Comparison of ENCODE assay signal across 12 cellular contexts in genomic region chr4:17323619-17324400, GRCh38.
DNase-seq lines count a peak whose midpoint lies in the region; ATAC-seq and TF ChIP-seq lines count a peak whose summit lies in the region.
"Had no signal": no experiment of that assay in that cellular context is flagged by ENCODE, and none has a peak within 500 bp of the region (broad histone marks: within the 10 kb centered on the region; RNA-seq: fewer than 3 reads in every experiment).

No MANE protein-coding gene starts in this region.

- H3K27me3 ChIP-seq in CD8-positive, alpha-beta T cell (ENCODE audit: insufficient read depth, low read length), result no peaks in the 10 kb centered on the region
- no peaks in the 10 kb centered on the region for H3K27me3 ChIP-seq in neural cell (ENCODE audit: insufficient read depth, low read depth, low read length)
- H3K27me3 ChIP-seq: ascending aorta had no signal

- TF ChIP-seq EP300 in neural cell (conservative IDR thresholded peaks at IDR 0.05; ENCODE audit: poor library complexity, severe bottlenecking), result no peak

- no peaks in the 10 kb centered on the region for H3K9me3 ChIP-seq in CD8-positive, alpha-beta T cell (ENCODE audit: low read length)
- no peaks in the 10 kb centered on the region for H3K9me3 ChIP-seq in neural cell (ENCODE audit: low read length)
- H3K9me3 ChIP-seq: ascending aorta had no signal

- no peaks in the 10 kb centered on the region for H3F3A ChIP-seq in neural cell (ENCODE audit: insufficient read depth, low read length, poor library complexity, severe bottlenecking)

- H3K9me3 Mint-ChIP-seq in CD8-positive, alpha-beta T cell, result no peaks in the 10 kb centered on the region

- no peaks in the 10 kb centered on the region for H3K36me3 ChIP-seq in CD8-positive, alpha-beta T cell (ENCODE audit: insufficient read depth, low read length)
- H3K36me3 ChIP-seq in neural cell (ENCODE audit: insufficient read depth, low read length), result no peaks in the 10 kb centered on the region
- H3K36me3 ChIP-seq: ascending aorta had no signal

- intact Hi-C loops in CD8-positive, alpha-beta T cell (cut with DNase I, micrococcal nuclease), result loop anchor here (2.0 to 10.0 kb wide), 7 partner anchors 407 to 1297 kb away; partner anchors contain the start of gene TAPT1 (in 1 of the 2)

- TF ChIP-seq RAD21 in neural cell (conservative IDR thresholded peaks at IDR 0.05), result no peak

- no peak overlapping the region for H3K4me2 ChIP-seq in neural cell (ENCODE audit: low read length)

- H4K20me1 ChIP-seq in neural cell (ENCODE audit: insufficient read depth), result no peaks in the 10 kb centered on the region

- peak overlapping the region; percentile 56 for H3K4me3 Mint-ChIP-seq in CD8-positive, alpha-beta T cell
- H3K4me3 Mint-ChIP-seq: activated CD4-positive, alpha-beta memory T cell treated with anti-CD3 and anti-CD28 coated beads for 36 hours; naive B cell had no signal

- peaks cover 4% of the 10 kb centered on the region for H3K4me1 ChIP-seq in CD8-positive, alpha-beta T cell (ENCODE audit: insufficient read depth, low read length)

- no peak for TF ChIP-seq CTCF in CD8-positive, alpha-beta T cell (IDR thresholded peaks at IDR 0.05)
- TF ChIP-seq CTCF in neural cell (IDR thresholded peaks at IDR 0.05; ENCODE audit: poor library complexity, severe bottlenecking), result no peak

- no peak overlapping the region for H3K27ac ChIP-seq in CD8-positive, alpha-beta T cell (ENCODE audit: low read depth, low read length)
- peak overlapping the region; percentile 19 for H3K27ac ChIP-seq in neural cell (ENCODE audit: low read length)
- H3K27ac ChIP-seq: ascending aorta had no signal

- no peaks in the 10 kb centered on the region for H3K9me2 ChIP-seq in neural cell (ENCODE audit: insufficient read depth, low read length)

- no peaks in the 10 kb centered on the region for H3K27me3 Mint-ChIP-seq in CD8-positive, alpha-beta T cell (ENCODE audit: low read depth)
- H3K27me3 Mint-ChIP-seq: activated CD4-positive, alpha-beta memory T cell treated with anti-CD3 and anti-CD28 coated beads for 36 hours had no signal

- peaks cover 11% of the 10 kb centered on the region for H3K4me1 Mint-ChIP-seq in CD8-positive, alpha-beta T cell (ENCODE audit: low read depth)
- H3K4me1 Mint-ChIP-seq: naive B cell had no signal

- POLR2A ChIA-PET in CD8-positive, alpha-beta T cell (lab: Charles Lee), result interaction anchor here (1.1 kb wide), 1 partner anchor 15 kb away, joined by 3 read pairs; no protein-coding TSS in a partner anchor

- no peak for DNase-seq in CD8-positive, alpha-beta T cell
- peak; percentile 62 for DNase-seq in dermis blood vessel endothelial cell
- DNase-seq in GM19238 (ENCODE audit: insufficient read length, low spot score), result no peak
- no peak for DNase-seq in SHP77 (lab: John Stamatoyannopoulos, UW)
- DNase-seq: naive B cell, NCI-H1694 had no signal

- H3K9ac ChIP-seq in neural cell (ENCODE audit: low read length), result peak overlapping the region; percentile 24

- H3K27ac Mint-ChIP-seq in CD8-positive, alpha-beta T cell, result no peak overlapping the region
- H3K27ac Mint-ChIP-seq: activated CD4-positive, alpha-beta memory T cell treated with anti-CD3 and anti-CD28 coated beads for 36 hours had no signal

- H2AFZ ChIP-seq in neural cell (ENCODE audit: low read depth, low read length), result no peak overlapping the region

- H3K4me3 ChIP-seq in CD8-positive, alpha-beta T cell (ENCODE audit: low read depth, low read length), result no peak overlapping the region
- no peak overlapping the region for H3K4me3 ChIP-seq in neural cell (ENCODE audit: low read length)
- H3K4me3 ChIP-seq: ascending aorta had no signal

- CTCF ChIA-PET in CD8-positive, alpha-beta T cell (lab: Charles Lee), result interaction anchor here (0.8 to 2.1 kb wide), 10 partner anchors 8 to 1295 kb away, joined by 3 to 18 read pairs (median 4); no protein-coding TSS in a partner anchor

- no peaks in the 10 kb centered on the region for H3K79me2 ChIP-seq in neural cell (replicated peaks; ENCODE audit: insufficient read depth, low read length)

- no peak for ATAC-seq in CD8-positive, alpha-beta T cell
- ATAC-seq in HG03280 (IDR thresholded peaks at IDR 0.05; ENCODE audit: unreplicated experiment) (peak; percentile 12), GM18520 (IDR thresholded peaks at IDR 0.05; ENCODE audit: unreplicated experiment) (no peak), GM18519 (IDR thresholded peaks at IDR 0.05; ENCODE audit: low FRiP score, unreplicated experiment) (no peak)

- H3K36me3 Mint-ChIP-seq in CD8-positive, alpha-beta T cell, result no peaks in the 10 kb centered on the region
- H3K36me3 Mint-ChIP-seq: activated CD4-positive, alpha-beta memory T cell treated with anti-CD3 and anti-CD28 coated beads for 36 hours had no signal

TF ChIP-seq in neural cell, 6 proteins besides CTCF, POLR2A, EP300 and RAD21:
- no peak for TF ChIP-seq SMC3 (conservative IDR thresholded peaks at IDR 0.05; ENCODE audit: poor library complexity)
- TF ChIP-seq, protein P1, sequence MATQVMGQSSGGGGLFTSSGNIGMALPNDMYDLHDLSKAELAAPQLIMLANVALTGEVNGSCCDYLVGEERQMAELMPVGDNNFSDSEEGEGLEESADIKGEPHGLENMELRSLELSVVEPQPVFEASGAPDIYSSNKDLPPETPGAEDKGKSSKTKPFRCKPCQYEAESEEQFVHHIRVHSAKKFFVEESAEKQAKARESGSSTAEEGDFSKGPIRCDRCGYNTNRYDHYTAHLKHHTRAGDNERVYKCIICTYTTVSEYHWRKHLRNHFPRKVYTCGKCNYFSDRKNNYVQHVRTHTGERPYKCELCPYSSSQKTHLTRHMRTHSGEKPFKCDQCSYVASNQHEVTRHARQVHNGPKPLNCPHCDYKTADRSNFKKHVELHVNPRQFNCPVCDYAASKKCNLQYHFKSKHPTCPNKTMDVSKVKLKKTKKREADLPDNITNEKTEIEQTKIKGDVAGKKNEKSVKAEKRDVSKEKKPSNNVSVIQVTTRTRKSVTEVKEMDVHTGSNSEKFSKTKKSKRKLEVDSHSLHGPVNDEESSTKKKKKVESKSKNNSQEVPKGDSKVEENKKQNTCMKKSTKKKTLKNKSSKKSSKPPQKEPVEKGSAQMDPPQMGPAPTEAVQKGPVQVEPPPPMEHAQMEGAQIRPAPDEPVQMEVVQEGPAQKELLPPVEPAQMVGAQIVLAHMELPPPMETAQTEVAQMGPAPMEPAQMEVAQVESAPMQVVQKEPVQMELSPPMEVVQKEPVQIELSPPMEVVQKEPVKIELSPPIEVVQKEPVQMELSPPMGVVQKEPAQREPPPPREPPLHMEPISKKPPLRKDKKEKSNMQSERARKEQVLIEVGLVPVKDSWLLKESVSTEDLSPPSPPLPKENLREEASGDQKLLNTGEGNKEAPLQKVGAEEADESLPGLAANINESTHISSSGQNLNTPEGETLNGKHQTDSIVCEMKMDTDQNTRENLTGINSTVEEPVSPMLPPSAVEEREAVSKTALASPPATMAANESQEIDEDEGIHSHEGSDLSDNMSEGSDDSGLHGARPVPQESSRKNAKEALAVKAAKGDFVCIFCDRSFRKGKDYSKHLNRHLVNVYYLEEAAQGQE (IDR thresholded peaks at IDR 0.05; ENCODE audit: borderline replicate concordance), result no peak
- TF ChIP-seq TAF1 (IDR thresholded peaks at IDR 0.05; ENCODE audit: low read depth), result no peak
- no peak for TF ChIP-seq MXI1 (conservative IDR thresholded peaks at IDR 0.05; ENCODE audit: poor library complexity, severe bottlenecking)
- no peak for TF ChIP-seq POLR2AphosphoS5 (IDR thresholded peaks at IDR 0.05)
- TF ChIP-seq EZH2 (IDR thresholded peaks at IDR 0.05; ENCODE audit: borderline replicate concordance, insufficient read depth, low read length, poor library complexity, severe bottlenecking), result no peak
